Comparison of ENCODE assay signal across 9 cellular contexts in the genomic region with DNA sequence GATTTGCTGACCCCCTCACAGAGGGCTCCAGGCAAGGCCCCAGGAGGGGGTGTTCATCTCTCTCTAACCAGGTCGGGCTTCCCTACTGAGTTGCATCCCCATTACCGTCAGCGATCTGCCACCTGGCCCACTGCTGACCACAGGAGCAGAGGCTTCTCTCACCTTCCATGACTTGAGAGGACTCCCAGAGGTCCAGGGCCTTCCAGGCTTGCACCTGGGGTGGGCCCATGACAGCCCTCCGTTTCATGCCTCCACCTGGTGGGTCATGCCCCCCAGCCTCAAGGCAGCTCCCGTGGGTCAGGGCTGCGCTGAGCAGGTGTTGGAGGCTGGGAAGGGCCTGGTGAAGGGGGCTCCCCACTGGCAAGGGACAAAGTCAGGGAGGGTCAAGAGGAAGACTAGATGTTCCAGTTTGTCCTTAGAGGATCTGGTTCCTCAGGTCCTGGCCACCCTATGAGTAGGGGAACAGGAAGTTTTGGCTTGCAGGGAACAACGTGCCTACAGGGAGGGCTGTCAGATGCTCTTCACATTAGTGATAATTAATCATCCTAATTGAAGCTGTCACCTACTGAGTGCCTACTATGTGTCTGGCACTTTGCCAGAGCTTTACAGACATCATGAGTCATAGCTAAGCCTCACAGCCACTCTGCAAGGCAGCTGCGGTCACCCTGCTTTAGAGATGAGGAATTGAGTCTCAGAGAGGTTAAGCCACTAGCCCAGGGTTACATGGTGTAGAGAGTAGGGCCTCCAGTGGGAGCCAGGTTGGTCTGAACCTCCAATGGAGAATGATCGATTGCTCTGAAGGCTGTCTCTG. TPM values are rescaled to one million over a fixed set of nuclear protein-coding genes. Genes with fewer than 3 reads are reported as not detected.
DNase-seq lines count a peak whose midpoint lies in the region; ATAC-seq and TF ChIP-seq lines count a peak whose summit lies in the region.
"Had no signal": no experiment of that assay in that cellular context is flagged by ENCODE, and none has a peak within 500 bp of the region (broad histone marks: within the 10 kb centered on the region; RNA-seq: fewer than 3 reads in every experiment).

No MANE protein-coding gene starts in this region.

- DNase-seq in CD1c-positive myeloid dendritic cell (ENCODE audit: extremely low spot score), result peak; percentile 78
- DNase-seq in NCI-H510A treated with DMSO at 0.1 percent for 48 hours (lab: John Stamatoyannopoulos, UW), result peak; percentile 88
- DNase-seq in T-helper 9 cell, result no peak
- DNase-seq in anterior cingulate cortex (lab: John Stamatoyannopoulos, UW), result no peak
- DNase-seq in NCI-H2107 treated with DMSO at 0.1 percent for 48 hours (lab: John Stamatoyannopoulos, UW; ENCODE audit: unreplicated experiment), result no peak
- DNase-seq in GM13977 (ENCODE audit: low spot score), result no peak

- H3K9me3 ChIP-seq in esophagus (ENCODE audit: control insufficient read depth in 2 of 2, insufficient read depth in 1 of 2, low read depth in 1 of 2, low read length in 1 of 2), result no peaks in the 10 kb centered on the region

- H3K27ac ChIP-seq in esophagus (ENCODE audit: low read depth in 2 of 2, low read length in 1 of 2), result peak overlapping the region; percentile 53 to 87
- H3K27ac ChIP-seq: coronary artery had no signal

- H3K27me3 ChIP-seq in esophagus (ENCODE audit: control insufficient read depth in 1 of 2, insufficient read depth in 2 of 2, low read length in 2 of 2), result no peaks in the 10 kb centered on the region

- H3K36me3 ChIP-seq in esophagus (ENCODE audit: control insufficient read depth in 2 of 2, insufficient read depth in 2 of 2, low read length in 1 of 2), result no peaks in the 10 kb centered on the region

- no peak overlapping the region for H3K4me3 ChIP-seq in esophagus (ENCODE audit: low read depth in 1 of 2, low read length in 2 of 2)
- H3K4me3 ChIP-seq: coronary artery had no signal

- peak; percentile 74 for ATAC-seq in GM19463 (IDR thresholded peaks at IDR 0.05; ENCODE audit: unreplicated experiment)

- in situ Hi-C loops in GM13977 (cut with MboI; ENCODE audit: low pct_unique_long_range_greater_than_20kb, low sequenced_read_pairs, unreplicated experiment), result no loop called here

- no peak for TF ChIP-seq CTCF in GM13977 (IDR thresholded peaks at IDR 0.05; ENCODE audit: extremely low read depth, insufficient read depth, missing control alignments)

- H3K4me1 ChIP-seq in esophagus (ENCODE audit: control insufficient read depth in 2 of 2, insufficient read depth in 2 of 2, low read length in 1 of 2), result peaks cover 2 to 8% of the 10 kb centered on the region in 2 donors

- WGBS in esophagus, 2 donors, result 71% methylated on average over 9 of the region's 9 CpGs

RNA-seq across cellular contexts. Expression of gene NFKBIA, which starts 13.8 kb away (rescaled TPM):
- polyA plus RNA-seq in esophagus, result 100 to 1,000 TPM; 121 to 206 TPM

Comparison
In these comparisons a context has a peak if more than half of its experiments do, and no peak if none do; other contexts are left out.
1. DNase-seq: peak in CD1c-positive myeloid dendritic cell (single experiment) and NCI-H510A treated with DMSO at 0.1 percent for 48 hours (single experiment); none in T-helper 9 cell (single experiment), anterior cingulate cortex (0 of 58), NCI-H2107 treated with DMSO at 0.1 percent for 48 hours (single experiment) and GM13977 (single experiment).